1 cellular context compared by ENCODE assay signal in genomic region chr22:43378011-43378704, GRCh38.
A peak's percentile ranks its signal among the peaks of the same experiment; 100 is the strongest.
TF ChIP-seq lines count a peak whose summit lies in the region.

No MANE protein-coding gene starts in this region.

TF ChIP-seq in HepG2, 621 proteins besides CTCF, POLR2A, EP300 and RAD21 (continued from another document and continues in another):
- TF ChIP-seq KIAA2018 (CRISPR knock-in tag; IDR thresholded peaks at IDR 0.05; ENCODE audit: borderline replicate concordance) (no peak), PITX1 (CRISPR knock-in tag; IDR thresholded peaks at IDR 0.05) (peak; percentile 61; the same call in 1 of the 2 replicates), TIGD3 (CRISPR knock-in tag; IDR thresholded peaks at IDR 0.05; ENCODE audit: borderline replicate concordance) (no peak), ZNF678 (CRISPR knock-in tag; IDR thresholded peaks at IDR 0.05) (no peak), CEBPG (CRISPR knock-in tag; IDR thresholded peaks at IDR 0.05) (no peak; the same call in 1 of the 2 replicates), PRMT3 (CRISPR knock-in tag; IDR thresholded peaks at IDR 0.05; ENCODE audit: borderline replicate concordance, low read depth) (no peak), HMGXB4 (CRISPR knock-in tag; IDR thresholded peaks at IDR 0.05; ENCODE audit: borderline replicate concordance in 1 of 2, low read depth in 1 of 2) (no peak), HOXA5 (CRISPR knock-in tag; IDR thresholded peaks at IDR 0.05) (0 out of 2 replicates have a peak, but pooled peaks have one; percentile 29), ZSCAN22 (CRISPR knock-in tag; IDR thresholded peaks at IDR 0.05) (no peak), SKIL (CRISPR knock-in tag; IDR thresholded peaks at IDR 0.05; ENCODE audit: borderline replicate concordance) (peak; percentile 78; the same call in 1 of the 2 replicates), ZSCAN12 (CRISPR knock-in tag; IDR thresholded peaks at IDR 0.05) (no peak), CSRNP2 (CRISPR knock-in tag; conservative IDR thresholded peaks at IDR 0.05; ENCODE audit: low read depth) (no peak), ZBTB10 (CRISPR knock-in tag; IDR thresholded peaks at IDR 0.05; ENCODE audit: borderline replicate concordance) (no peak), KLF6 (CRISPR knock-in tag; IDR thresholded peaks at IDR 0.05) (no peak), ZBTB42 (CRISPR knock-in tag; IDR thresholded peaks at IDR 0.05) (no peak), THAP7 (CRISPR knock-in tag; IDR thresholded peaks at IDR 0.05) (no peak), IKZF4 (CRISPR knock-in tag; IDR thresholded peaks at IDR 0.05; ENCODE audit: borderline replicate concordance, low read depth, not compliant biosample characterization) (no peak), ETV5 (CRISPR knock-in tag; IDR thresholded peaks at IDR 0.05; ENCODE audit: borderline replicate concordance) (no peak; the same call in 1 of the 2 replicates), ZBTB39 (CRISPR knock-in tag; IDR thresholded peaks at IDR 0.05) (no peak), ARID4A (CRISPR knock-in tag; IDR thresholded peaks at IDR 0.05; ENCODE audit: borderline replicate concordance) (no peak), LCORL (IDR thresholded peaks at IDR 0.05) (peak; percentile 83), LCORL (CRISPR knock-in tag; IDR thresholded peaks at IDR 0.05) (no peak), KDM4B (CRISPR knock-in tag; IDR thresholded peaks at IDR 0.05) (no peak), ZNF432 (CRISPR knock-in tag; IDR thresholded peaks at IDR 0.05; ENCODE audit: borderline replicate concordance) (no peak), STAT5B (CRISPR knock-in tag; IDR thresholded peaks at IDR 0.05) (no peak), DDIT3 (CRISPR knock-in tag; IDR thresholded peaks at IDR 0.05) (no peak)
